In the genomic region with DNA sequence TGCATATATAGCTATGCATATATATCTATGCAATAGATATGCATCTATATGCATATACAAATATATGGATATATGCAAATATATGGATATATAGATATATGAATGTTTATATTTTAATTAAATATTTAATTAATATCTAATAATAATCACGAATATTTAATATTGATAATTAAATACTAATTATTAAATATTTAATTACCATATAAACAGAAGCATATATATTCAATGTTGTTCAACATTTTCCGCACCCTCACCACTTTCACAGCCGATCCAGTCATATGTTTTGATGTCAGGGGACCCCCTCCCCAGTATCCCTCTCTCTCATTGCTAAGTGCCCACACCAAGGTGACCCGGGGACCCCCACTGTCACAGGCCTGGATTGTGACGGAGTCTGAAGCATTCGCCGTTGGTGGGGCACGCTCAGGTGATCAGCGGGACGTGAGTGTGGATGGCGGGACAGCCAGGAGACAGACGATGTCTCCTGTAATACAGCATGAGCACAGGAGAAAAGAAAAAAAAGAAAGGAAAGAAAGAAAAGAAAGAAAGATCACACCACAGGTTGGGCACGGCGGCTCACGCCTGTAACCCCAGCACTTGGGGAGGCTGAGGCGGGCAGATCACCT, we compare ENCODE assay signal across 2 cellular contexts.
TF ChIP-seq lines count a peak whose summit lies in the region.

No MANE protein-coding gene starts in this region.

TF ChIP-seq in HepG2, 621 proteins besides CTCF, POLR2A, EP300 and RAD21:
- no peak for TF ChIP-seq ZNF605 (CRISPR knock-in tag; IDR thresholded peaks at IDR 0.05)
- no peak for TF ChIP-seq ARID2 (CRISPR knock-in tag; IDR thresholded peaks at IDR 0.05; ENCODE audit: borderline replicate concordance)
- TF ChIP-seq, protein P1, sequence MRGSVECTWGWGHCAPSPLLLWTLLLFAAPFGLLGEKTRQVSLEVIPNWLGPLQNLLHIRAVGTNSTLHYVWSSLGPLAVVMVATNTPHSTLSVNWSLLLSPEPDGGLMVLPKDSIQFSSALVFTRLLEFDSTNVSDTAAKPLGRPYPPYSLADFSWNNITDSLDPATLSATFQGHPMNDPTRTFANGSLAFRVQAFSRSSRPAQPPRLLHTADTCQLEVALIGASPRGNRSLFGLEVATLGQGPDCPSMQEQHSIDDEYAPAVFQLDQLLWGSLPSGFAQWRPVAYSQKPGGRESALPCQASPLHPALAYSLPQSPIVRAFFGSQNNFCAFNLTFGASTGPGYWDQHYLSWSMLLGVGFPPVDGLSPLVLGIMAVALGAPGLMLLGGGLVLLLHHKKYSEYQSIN (CRISPR knock-in tag; IDR thresholded peaks at IDR 0.05; ENCODE audit: borderline replicate concordance): no peak
- TF ChIP-seq, protein P2, sequence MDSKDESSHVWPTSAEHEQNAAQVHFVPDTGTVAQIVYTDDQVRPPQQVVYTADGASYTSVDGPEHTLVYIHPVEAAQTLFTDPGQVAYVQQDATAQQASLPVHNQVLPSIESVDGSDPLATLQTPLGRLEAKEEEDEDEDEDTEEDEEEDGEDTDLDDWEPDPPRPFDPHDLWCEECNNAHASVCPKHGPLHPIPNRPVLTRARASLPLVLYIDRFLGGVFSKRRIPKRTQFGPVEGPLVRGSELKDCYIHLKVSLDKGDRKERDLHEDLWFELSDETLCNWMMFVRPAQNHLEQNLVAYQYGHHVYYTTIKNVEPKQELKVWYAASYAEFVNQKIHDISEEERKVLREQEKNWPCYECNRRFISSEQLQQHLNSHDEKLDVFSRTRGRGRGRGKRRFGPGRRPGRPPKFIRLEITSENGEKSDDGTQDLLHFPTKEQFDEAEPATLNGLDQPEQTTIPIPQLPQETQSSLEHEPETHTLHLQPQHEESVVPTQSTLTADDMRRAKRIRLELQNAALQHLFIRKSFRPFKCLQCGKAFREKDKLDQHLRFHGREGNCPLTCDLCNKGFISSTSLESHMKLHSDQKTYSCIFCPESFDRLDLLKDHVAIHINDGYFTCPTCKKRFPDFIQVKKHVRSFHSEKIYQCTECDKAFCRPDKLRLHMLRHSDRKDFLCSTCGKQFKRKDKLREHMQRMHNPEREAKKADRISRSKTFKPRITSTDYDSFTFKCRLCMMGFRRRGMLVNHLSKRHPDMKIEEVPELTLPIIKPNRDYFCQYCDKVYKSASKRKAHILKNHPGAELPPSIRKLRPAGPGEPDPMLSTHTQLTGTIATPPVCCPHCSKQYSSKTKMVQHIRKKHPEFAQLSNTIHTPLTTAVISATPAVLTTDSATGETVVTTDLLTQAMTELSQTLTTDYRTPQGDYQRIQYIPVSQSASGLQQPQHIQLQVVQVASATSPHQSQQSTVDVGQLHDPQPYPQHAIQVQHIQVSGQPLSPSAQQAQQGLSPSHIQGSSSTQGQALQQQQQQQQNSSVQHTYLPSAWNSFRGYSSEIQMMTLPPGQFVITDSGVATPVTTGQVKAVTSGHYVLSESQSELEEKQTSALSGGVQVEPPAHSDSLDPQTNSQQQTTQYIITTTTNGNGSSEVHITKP (CRISPR knock-in tag; IDR thresholded peaks at IDR 0.05; ENCODE audit: low read depth): no peak
- TF ChIP-seq ZNF552 (CRISPR knock-in tag; IDR thresholded peaks at IDR 0.05; ENCODE audit: borderline replicate concordance): no peak
TF ChIP-seq in HepG2: peak in this region for 0.

TF ChIP-seq in K562, 482 proteins besides CTCF, POLR2A, EP300 and RAD21:
- TF ChIP-seq PTRF (tag; IDR thresholded peaks at IDR 0.05): no peak
- TF ChIP-seq, protein P3, sequence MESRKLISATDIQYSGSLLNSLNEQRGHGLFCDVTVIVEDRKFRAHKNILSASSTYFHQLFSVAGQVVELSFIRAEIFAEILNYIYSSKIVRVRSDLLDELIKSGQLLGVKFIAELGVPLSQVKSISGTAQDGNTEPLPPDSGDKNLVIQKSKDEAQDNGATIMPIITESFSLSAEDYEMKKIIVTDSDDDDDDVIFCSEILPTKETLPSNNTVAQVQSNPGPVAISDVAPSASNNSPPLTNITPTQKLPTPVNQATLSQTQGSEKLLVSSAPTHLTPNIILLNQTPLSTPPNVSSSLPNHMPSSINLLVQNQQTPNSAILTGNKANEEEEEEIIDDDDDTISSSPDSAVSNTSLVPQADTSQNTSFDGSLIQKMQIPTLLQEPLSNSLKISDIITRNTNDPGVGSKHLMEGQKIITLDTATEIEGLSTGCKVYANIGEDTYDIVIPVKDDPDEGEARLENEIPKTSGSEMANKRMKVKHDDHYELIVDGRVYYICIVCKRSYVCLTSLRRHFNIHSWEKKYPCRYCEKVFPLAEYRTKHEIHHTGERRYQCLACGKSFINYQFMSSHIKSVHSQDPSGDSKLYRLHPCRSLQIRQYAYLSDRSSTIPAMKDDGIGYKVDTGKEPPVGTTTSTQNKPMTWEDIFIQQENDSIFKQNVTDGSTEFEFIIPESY (CRISPR knock-in tag; IDR thresholded peaks at IDR 0.05): peak; percentile 85
